ENCODE assay signal across 28 cellular contexts in genomic region chr10:95539560-95540284, GRCh38. TPM values are rescaled to one million over a fixed set of nuclear protein-coding genes. Genes with fewer than 3 reads are reported as not detected.
DNase-seq lines count a peak whose midpoint lies in the region; ATAC-seq and TF ChIP-seq lines count a peak whose summit lies in the region.
"Had no signal": no experiment of that assay in that cellular context is flagged by ENCODE, and none has a peak within 500 bp of the region (broad histone marks: within the 10 kb centered on the region; RNA-seq: fewer than 3 reads in every experiment).

No MANE protein-coding gene starts in this region.

- H3K36me3 ChIP-seq in heart left ventricle (no peaks in the 10 kb centered on the region), esophagus muscularis mucosa (no peaks in the 10 kb centered on the region), muscle layer of duodenum (ENCODE audit: control insufficient read depth in 1 of 2, insufficient read depth in 2 of 2, low read length in 2 of 2) (no peaks in the 10 kb centered on the region), tibial artery (peaks cover 0 to 5% (median 0%) of the 10 kb centered on the region in 3 donors), PC-3 (ENCODE audit: low read depth, low read length) (no peaks in the 10 kb centered on the region)
- H3K36me3 ChIP-seq: HAP-1, tibial nerve had no signal

- H3K27me3 Mint-ChIP-seq in activated CD4-positive, alpha-beta memory T cell treated with anti-CD3 and anti-CD28 coated beads for 36 hours = no peaks in the 10 kb centered on the region
- H3K27me3 Mint-ChIP-seq: activated naive CD4-positive, alpha-beta T cell treated with anti-CD3 and anti-CD28 coated beads, Interleukin-2, amount 50 U/mL, for 24 hours had no signal

- TF ChIP-seq POLR2A in heart left ventricle (IDR thresholded peaks at IDR 0.05) (no peak), esophagus muscularis mucosa (IDR thresholded peaks at IDR 0.05; ENCODE audit: low read depth) (no peak)

- TF ChIP-seq CTCF in heart left ventricle (IDR thresholded peaks at IDR 0.05) (no peak), esophagus muscularis mucosa (IDR thresholded peaks at IDR 0.05) (no peak), tibial artery (IDR thresholded peaks at IDR 0.05) (no peak), PC-3 (conservative IDR thresholded peaks at IDR 0.05; ENCODE audit: low read depth, low read length) (no peak)

- no peak for DNase-seq in heart left ventricle
- DNase-seq in cardiac septum (ENCODE audit: low spot score) = no peak
- no peak for DNase-seq in esophagus muscularis mucosa (ENCODE audit: extremely low spot score)
- DNase-seq in tibial artery = no peak
- no peak for DNase-seq in activated CD4-positive, alpha-beta memory T cell treated with anti-CD3 and anti-CD28 coated beads for 36 hours
- no peak for DNase-seq in PC-3
- DNase-seq in NCI-H1417 (lab: John Stamatoyannopoulos, UW) = no peak
- DNase-seq: activated CD4-positive, alpha-beta T cell treated with anti-CD3 and anti-CD28 coated beads for 48 hours; AML-193; anterior cingulate cortex; CD8-positive, alpha-beta T cell; cerebellar nuclear complex; DMS53; erythroblast; GF-D8; kidney glomerular epithelial cell; mesenchymal stem cell; NCI-H1694; nephron progenitor cell; stimulated activated naive CD4-positive, alpha-beta T cell; T-helper 1 cell had no signal

- no peaks in the 10 kb centered on the region for H3K9me3 Mint-ChIP-seq in activated CD4-positive, alpha-beta memory T cell treated with anti-CD3 and anti-CD28 coated beads for 36 hours
- H3K9me3 Mint-ChIP-seq: activated naive CD4-positive, alpha-beta T cell treated with anti-CD3 and anti-CD28 coated beads, Interleukin-2, amount 50 U/mL, for 24 hours; activated T-helper 1 cell treated with anti-CD3 and anti-CD28 coated beads, Interleukin-12 subunit alpha, Interleukin-12 subunit beta, Interleukin-2, Interleukin-4 antibody, amounts not matched to agents 30 ng/mL and 10 ng/mL and 1 ng/mL, durations not matched to agents 14 hours and 24 hours and 36 hours; CD8-positive, alpha-beta T cell; nephron progenitor cell had no signal

- no peak for ATAC-seq in heart left ventricle
- ATAC-seq in PC-3 = no peak
- ATAC-seq: CD8-positive, alpha-beta T cell had no signal

- H4K20me1 ChIP-seq in PC-3 (ENCODE audit: low read length) = no peaks in the 10 kb centered on the region

- H3F3A ChIP-seq in PC-3 (ENCODE audit: low read length, unreplicated experiment) = no peaks in the 10 kb centered on the region

- no peak for TF ChIP-seq EP300 in esophagus muscularis mucosa (IDR thresholded peaks at IDR 0.05)

- H3K27ac ChIP-seq in heart left ventricle (peak overlapping the region in 11 of 12 donors; percentile 61 to 96 (median 85)), esophagus muscularis mucosa (replicated peaks in 1 of 4) (peak overlapping the region; percentile 91 to 97 (median 96)), muscle layer of duodenum (ENCODE audit: low read length) (peak overlapping the region; percentile 89), tibial artery (peak overlapping the region; percentile 88 to 89), PC-3 (ENCODE audit: low read length) (no peak overlapping the region)
- H3K27ac ChIP-seq: parathyroid adenoma had no signal

- no peak overlapping the region for H3K4me3 Mint-ChIP-seq in activated CD4-positive, alpha-beta memory T cell treated with anti-CD3 and anti-CD28 coated beads for 36 hours
- H3K4me3 Mint-ChIP-seq: activated naive CD4-positive, alpha-beta T cell treated with anti-CD3 and anti-CD28 coated beads, Interleukin-2, amount 50 U/mL, for 24 hours; activated T-helper 1 cell treated with anti-CD3 and anti-CD28 coated beads, Interleukin-12 subunit alpha, Interleukin-12 subunit beta, Interleukin-2, Interleukin-4 antibody, amounts not matched to agents 30 ng/mL and 10 ng/mL and 1 ng/mL, durations not matched to agents 14 hours and 24 hours and 36 hours; CD8-positive, alpha-beta T cell; nephron progenitor cell had no signal

- no peak overlapping the region for H3K9ac ChIP-seq in PC-3 (ENCODE audit: low read length)
- H3K9ac ChIP-seq: parathyroid adenoma had no signal

- H3K27ac Mint-ChIP-seq in activated CD4-positive, alpha-beta memory T cell treated with anti-CD3 and anti-CD28 coated beads for 36 hours = no peak overlapping the region
- H3K27ac Mint-ChIP-seq: activated naive CD4-positive, alpha-beta T cell treated with anti-CD3 and anti-CD28 coated beads, Interleukin-2, amount 50 U/mL, for 24 hours; activated T-helper 1 cell treated with anti-CD3 and anti-CD28 coated beads, Interleukin-12 subunit alpha, Interleukin-12 subunit beta, Interleukin-2, Interleukin-4 antibody, amounts not matched to agents 30 ng/mL and 10 ng/mL and 1 ng/mL, durations not matched to agents 14 hours and 24 hours and 36 hours; CD8-positive, alpha-beta T cell; nephron progenitor cell had no signal

- BruUV-seq in PC-3 (replicated peaks; lab: Mats Ljungman, UMichigan) = no TSS peak

- intact Hi-C loops in heart left ventricle (cut with DNase I) (no loop called here), cardiac septum (cut with DNase I) (no loop called here), esophagus muscularis mucosa (cut with DNase I) (loop anchor here (10.0 kb wide), 1 partner anchor 65 kb away; no protein-coding TSS in a partner anchor), tibial artery (cut with DNase I; ENCODE audit: low total_unique reads) (no loop called here), PC-3 (cut with micrococcal nuclease) (no loop called here)
- intact Hi-C loops in activated CD4-positive, alpha-beta memory T cell treated with anti-CD3 and anti-CD28 coated beads for 36 hours (cut with micrococcal nuclease) = no loop called here

- WGBS in heart left ventricle, 4 donors = 58 to 77% (median 66%) methylated on average over 7 of the region's 7 CpGs
- 53% methylated on average over 7 of the region's 7 CpGs for WGBS in esophagus muscularis mucosa

- H3K4me2 ChIP-seq in PC-3 (ENCODE audit: low read length) = no peak overlapping the region
- H3K4me2 ChIP-seq: smooth muscle cell had no signal

- H2AFZ ChIP-seq in PC-3 (ENCODE audit: low read length) = no peak overlapping the region
- H2AFZ ChIP-seq: parathyroid adenoma had no signal

- no peaks in the 10 kb centered on the region for H3K9me2 ChIP-seq in PC-3 (replicated peaks; ENCODE audit: low read length)

- no peak overlapping the region for H3K4me3 ChIP-seq in heart left ventricle
- H3K4me3 ChIP-seq in esophagus muscularis mucosa = peak overlapping the region in 1 of 4 donors; percentile 0
- no peak overlapping the region for H3K4me3 ChIP-seq in muscle layer of duodenum (ENCODE audit: low read depth in 1 of 2, low read length in 2 of 2)
- no peak overlapping the region for H3K4me3 ChIP-seq in tibial artery
- H3K4me3 ChIP-seq in PC-3 (ENCODE audit: low read length) = no peak overlapping the region
- H3K4me3 ChIP-seq: HAP-1, smooth muscle cell, tibial nerve had no signal

- H3K4me1 ChIP-seq in heart left ventricle (peaks cover 6 to 100% (median 82%) of the 10 kb centered on the region in 12 donors), esophagus muscularis mucosa (peaks cover 87 to 99% (median 98%) of the 10 kb centered on the region in 4 donors), muscle layer of duodenum (ENCODE audit: control insufficient read depth in 1 of 2, insufficient read depth in 2 of 2, low read length in 2 of 2) (peaks cover 5 to 50% of the 10 kb centered on the region in 2 donors), tibial artery (peaks cover 0 to 100% (median 89%) of the 10 kb centered on the region in 4 donors), PC-3 (ENCODE audit: insufficient read depth, low read length) (peaks cover 13% of the 10 kb centered on the region)
- H3K4me1 ChIP-seq: parathyroid adenoma had no signal

- no peaks in the 10 kb centered on the region for H3K79me2 ChIP-seq in PC-3 (ENCODE audit: low read length)

- no peaks in the 10 kb centered on the region for H3K27me3 ChIP-seq in heart left ventricle
- no peaks in the 10 kb centered on the region for H3K27me3 ChIP-seq in esophagus muscularis mucosa
- no peaks in the 10 kb centered on the region for H3K27me3 ChIP-seq in muscle layer of duodenum (ENCODE audit: low read depth, low read length)
- H3K27me3 ChIP-seq in tibial artery = no peaks in the 10 kb centered on the region
- H3K27me3 ChIP-seq in PC-3 (ENCODE audit: low read length) = no peaks in the 10 kb centered on the region
- H3K27me3 ChIP-seq: tibial nerve had no signal

- POLR2A ChIA-PET in activated CD4-positive, alpha-beta memory T cell treated with anti-CD3 and anti-CD28 coated beads for 36 hours (lab: Charles Lee) = no interaction called here
- POLR2A ChIA-PET in PC-3 (lab: Charles Lee; ENCODE audit: unreplicated experiment) = interaction anchor here (0.6 kb wide), 1 partner anchor 95 kb away, joined by 3 read pairs; no protein-coding TSS in a partner anchor

- CTCF ChIA-PET in activated CD4-positive, alpha-beta memory T cell treated with anti-CD3 and anti-CD28 coated beads for 36 hours (lab: Charles Lee) = no interaction called here
- CTCF ChIA-PET in PC-3 (lab: Charles Lee) = no interaction called here

- no peaks in the 10 kb centered on the region for H3K36me3 Mint-ChIP-seq in activated CD4-positive, alpha-beta memory T cell treated with anti-CD3 and anti-CD28 coated beads for 36 hours
- H3K36me3 Mint-ChIP-seq: activated naive CD4-positive, alpha-beta T cell treated with anti-CD3 and anti-CD28 coated beads, Interleukin-2, amount 50 U/mL, for 24 hours; CD8-positive, alpha-beta T cell had no signal

- H3K4me1 Mint-ChIP-seq in activated CD4-positive, alpha-beta memory T cell treated with anti-CD3 and anti-CD28 coated beads for 36 hours (ENCODE audit: low read depth) = no peaks in the 10 kb centered on the region
- H3K4me1 Mint-ChIP-seq: activated naive CD4-positive, alpha-beta T cell treated with anti-CD3 and anti-CD28 coated beads, Interleukin-2, amount 50 U/mL, for 24 hours had no signal

- no peaks in the 10 kb centered on the region for H3K9me3 ChIP-seq in heart left ventricle
- no peaks in the 10 kb centered on the region for H3K9me3 ChIP-seq in esophagus muscularis mucosa
- H3K9me3 ChIP-seq in muscle layer of duodenum (ENCODE audit: control insufficient read depth in 1 of 2, low read length in 2 of 2) = no peaks in the 10 kb centered on the region
- no peaks in the 10 kb centered on the region for H3K9me3 ChIP-seq in tibial artery
- no peaks in the 10 kb centered on the region for H3K9me3 ChIP-seq in PC-3 (ENCODE audit: low read length)
- H3K9me3 ChIP-seq: HAP-1, tibial nerve had no signal

RNA-seq across cellular contexts. Expression of gene SORBS1, which starts 21.4 kb away (rescaled TPM):
- total RNA-seq in heart left ventricle = 1,000 to 10,000 TPM in 5 of 9 donors, 100 to 1,000 TPM in 4; 380 to 1,440 (median 1,065) TPM
- 100 to 1,000 TPM; 355 to 380 TPM for polyA plus RNA-seq in heart left ventricle
- 1,045 TPM for total RNA-seq in cardiac septum
- total RNA-seq in esophagus muscularis mucosa = 1,000 to 10,000 TPM; 1,569 to 2,231 (median 1,854) TPM
- 1 to 10 TPM; 1.5 to 1.8 TPM for total RNA-seq in activated CD4-positive, alpha-beta memory T cell treated with anti-CD3 and anti-CD28 coated beads for 36 hours
- 3.7 and 4.1 TPM in 2 replicates for total RNA-seq in PC-3 (2014; rRNA removed)

Comparison
In these comparisons a context has a peak if more than half of its experiments do, and no peak if none do; other contexts are left out.
1. RNA of gene SORBS1, which starts 21.4 kb away (total RNA-seq): 1,569 to 2,231 TPM in esophagus muscularis mucosa, 380 to 1,440 TPM in heart left ventricle and 1,045 TPM in cardiac septum (single experiment); 3.7 to 4.1 TPM in PC-3 and 1.5 to 1.8 TPM in activated CD4-positive, alpha-beta memory T cell treated with anti-CD3 and anti-CD28 coated beads for 36 hours; every median in the first group is over 10 times any median in the second.